Comparison of ENCODE assay signal across 19 cellular contexts in the genomic region with DNA sequence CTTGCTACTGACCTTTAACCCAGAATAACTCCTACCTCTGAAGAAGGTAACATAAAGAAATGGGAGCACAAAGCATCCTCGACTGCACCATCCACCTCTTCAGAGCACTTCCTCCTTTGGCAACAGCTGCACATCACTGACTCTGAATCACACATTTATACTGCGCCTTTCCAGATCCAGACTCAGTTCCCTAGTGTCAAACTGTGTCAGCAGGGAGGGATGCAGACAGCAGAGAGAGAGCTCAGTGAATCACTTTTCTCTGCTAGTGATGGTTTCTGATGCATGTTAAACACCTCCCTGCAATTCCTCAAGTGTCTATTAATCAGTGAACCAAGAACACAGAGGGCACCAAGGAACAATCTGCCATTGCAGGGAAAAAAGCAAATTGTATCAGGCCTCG.
A peak's percentile ranks its signal among the peaks of the same experiment; 100 is the strongest.
DNase-seq lines count a peak whose midpoint lies in the region; ATAC-seq, FAIRE-seq and TF ChIP-seq lines count a peak whose summit lies in the region.
"Had no signal": no experiment of that assay in that cellular context is flagged by ENCODE, and none has a peak within 500 bp of the region (broad histone marks: within the 10 kb centered on the region; RNA-seq: fewer than 3 reads in every experiment).

No MANE protein-coding gene starts in this region.

- H3K9me3 Mint-ChIP-seq in Calu3 (ENCODE audit: low read depth, unreplicated experiment) = no peaks in the 10 kb centered on the region

- H2AFZ ChIP-seq in osteoblast (ENCODE audit: low read length) = no peak overlapping the region
- H2AFZ ChIP-seq in GM23248 = no peak overlapping the region
- H2AFZ ChIP-seq: GM23338, parathyroid adenoma had no signal

- no peak for FAIRE-seq in bronchial epithelial cell (lab: Jason Lieb, UNC)

- H3K36me3 ChIP-seq in bronchial epithelial cell (ENCODE audit: control insufficient read depth, insufficient read depth, low read length) (no peaks in the 10 kb centered on the region), osteoblast (ENCODE audit: insufficient read depth, low read length) (no peaks in the 10 kb centered on the region), GM23248 (ENCODE audit: low read depth) (no peaks in the 10 kb centered on the region)

- peaks cover 11% of the 10 kb centered on the region for H3K36me3 Mint-ChIP-seq in Calu3 (ENCODE audit: insufficient read depth, unreplicated experiment)

- H3K4me3 ChIP-seq in bronchial epithelial cell (ENCODE audit: low read depth, low read length) (no peak overlapping the region), osteoblast (ENCODE audit: insufficient read depth, low read length) (no peak overlapping the region), GM23248 (no peak overlapping the region)
- H3K4me3 ChIP-seq: GM23338, lung had no signal

- H3K9me3 ChIP-seq in osteoblast (ENCODE audit: low read depth, low read length) (no peaks in the 10 kb centered on the region), GM23248 (ENCODE audit: low read depth) (no peaks in the 10 kb centered on the region)

- no peaks in the 10 kb centered on the region for H3K9me2 ChIP-seq in GM23248 (ENCODE audit: insufficient read depth)

- H3K27ac ChIP-seq in osteoblast (ENCODE audit: low read depth, low read length) (no peak overlapping the region), GM23248 (no peak overlapping the region)
- H3K27ac ChIP-seq: parathyroid adenoma had no signal

- CTCF ChIA-PET in Calu3 (lab: Charles Lee) = no interaction called here

- H3K4me1 ChIP-seq in osteoblast (ENCODE audit: insufficient read depth, low read length) = peaks cover 21% of the 10 kb centered on the region
- H3K4me1 ChIP-seq in GM23248 (ENCODE audit: insufficient read depth) = no peaks in the 10 kb centered on the region

- H3K4me1 Mint-ChIP-seq in Calu3 (ENCODE audit: low read depth, unreplicated experiment) = peaks cover 91% of the 10 kb centered on the region

- no peak for DNase-seq in Calu3
- peak; percentile 27 for DNase-seq in HK-2 (ENCODE audit: unreplicated experiment)
- peak; percentile 32 for DNase-seq in bronchial epithelial cell (ENCODE audit: low read depth)
- DNase-seq in osteoblast (ENCODE audit: insufficient read length, low spot score, missing footprints) = peak; percentile 92
- no peak for DNase-seq in GM23248
- DNase-seq in posterior cingulate gyrus = no peak
- DNase-seq: activated CD4-positive, CD25-positive, alpha-beta regulatory T cell; activated T-cell treated with anti-CD3 and anti-CD28 coated beads, Interleukin-2, amount 50 U/mL, for 72 hours; central memory CD4-positive, alpha-beta T cell; glutamatergic neuron; MV-4-11; NCI-H2081 treated with DMSO at 0.1 percent for 48 hours; stimulated activated CD4-positive, alpha-beta T cell treated with anti-CD3 and anti-CD28 coated beads, Interleukin-4, amount 100 ng/mL, for 1 hour; substantia nigra had no signal

- H3K79me2 ChIP-seq in osteoblast (ENCODE audit: insufficient read depth, low read length) (no peaks in the 10 kb centered on the region), GM23248 (ENCODE audit: insufficient read depth) (no peaks in the 10 kb centered on the region)
- H3K79me2 ChIP-seq: parathyroid adenoma had no signal

- intact Hi-C loops in Calu3 (cut with micrococcal nuclease; ENCODE audit: unreplicated experiment) (no loop called here), posterior cingulate gyrus (cut with DNase I) (no loop called here)

- ATAC-seq in GM18867 (IDR thresholded peaks at IDR 0.05; ENCODE audit: unreplicated experiment) = no peak
- ATAC-seq: activated T-cell treated with anti-CD3 and anti-CD28 coated beads, Interleukin-2, amount 50 U/mL, for 72 hours; GM23338 had no signal

- H3K4me2 ChIP-seq in osteoblast (ENCODE audit: insufficient read depth, low read length) (no peak overlapping the region), GM23248 (ENCODE audit: unreplicated experiment) (no peak overlapping the region)
- H3K4me2 ChIP-seq: GM23338 had no signal

- no peak for TF ChIP-seq CTCF in Calu3 (IDR thresholded peaks at IDR 0.05; ENCODE audit: unreplicated experiment)
- no peak for TF ChIP-seq CTCF in bronchial epithelial cell (IDR thresholded peaks at IDR 0.05; ENCODE audit: insufficient read depth, low read length, severe bottlenecking)
- no peak for TF ChIP-seq CTCF in osteoblast (IDR thresholded peaks at IDR 0.05; ENCODE audit: extremely low read depth, low read depth, low read length)

- no peak overlapping the region for H3K4me3 Mint-ChIP-seq in Calu3 (ENCODE audit: low read depth, unreplicated experiment)
- H3K4me3 Mint-ChIP-seq: activated T-cell treated with anti-CD3 and anti-CD28 coated beads, Interleukin-2, amount 50 U/mL, for 72 hours; B cell; GM23338 had no signal

- H3K27ac Mint-ChIP-seq in Calu3 (ENCODE audit: unreplicated experiment) = peak overlapping the region; percentile 77
- H3K27ac Mint-ChIP-seq: activated T-cell treated with anti-CD3 and anti-CD28 coated beads, Interleukin-2, amount 50 U/mL, for 72 hours; B cell; GM23338 had no signal

- H3K27me3 ChIP-seq in bronchial epithelial cell (ENCODE audit: control insufficient read depth, insufficient read depth, low read length) (no peaks in the 10 kb centered on the region), osteoblast (ENCODE audit: insufficient read depth, low read length) (no peaks in the 10 kb centered on the region), GM23248 (replicated peaks; ENCODE audit: insufficient read depth) (0 out of 2 replicates have a peak, but pooled peaks cover 9% of the 10 kb centered on the region)

- H3F3A ChIP-seq in GM23248 (ENCODE audit: insufficient read depth) = no peaks in the 10 kb centered on the region

- H3K9ac ChIP-seq in GM23248 = no peak overlapping the region
- H3K9ac ChIP-seq: parathyroid adenoma had no signal

- BruUV-seq in Calu3 (replicated peaks; lab: Mats Ljungman, UMichigan) = no TSS peak

- H4K20me1 ChIP-seq in osteoblast (ENCODE audit: insufficient read depth, low read length) (no peaks in the 10 kb centered on the region), GM23248 (ENCODE audit: insufficient read depth) (no peaks in the 10 kb centered on the region)

- H3K27me3 Mint-ChIP-seq in Calu3 (ENCODE audit: unreplicated experiment) = no peaks in the 10 kb centered on the region
- H3K27me3 Mint-ChIP-seq: B cell had no signal

- in situ Hi-C loops in GM23248 (cut with MboI) = no loop called here

- WGBS in GM23248 (ENCODE audit: low coverage in 1 of 2, low lambda C conversion rate in 2 of 2, missing lambda C conversion rate in 2 of 2), 2 experiments = 42 to 47% methylated on average over 3 of the region's 3 CpGs

Comparison
In these comparisons a context has a peak if more than half of its experiments do, and no peak if none do; other contexts are left out.
1. DNase-seq: peak in HK-2 (single experiment), bronchial epithelial cell (single experiment) and osteoblast (single experiment); none in Calu3 (single experiment), GM23248 (single experiment) and posterior cingulate gyrus (0 of 10).